Comparison of ENCODE assay signal across 14 cellular contexts in the genomic region with DNA sequence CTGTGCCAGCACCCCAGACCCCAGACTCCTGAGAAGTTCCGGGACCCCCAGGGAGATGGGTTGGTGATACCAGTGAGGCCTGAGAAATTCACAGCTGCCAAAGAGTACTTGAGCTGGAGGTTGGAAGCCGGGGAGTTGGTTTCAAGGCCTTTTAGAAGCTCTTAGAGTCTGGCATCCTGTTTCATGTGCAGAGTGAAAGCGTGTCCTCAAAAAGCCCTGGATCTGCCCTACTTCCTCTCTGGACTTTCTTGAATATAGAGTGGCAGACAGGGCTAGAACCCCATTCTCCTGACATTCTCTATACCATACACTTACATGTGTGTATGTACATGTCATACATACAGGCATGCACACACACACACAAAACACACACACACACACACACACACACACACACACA.
"Had no signal": no experiment of that assay in that cellular context is flagged by ENCODE, and none has a peak within 500 bp of the region (broad histone marks: within the 10 kb centered on the region; RNA-seq: fewer than 3 reads in every experiment).

No MANE protein-coding gene starts in this region.

- H3K4me1 ChIP-seq: esophagus squamous epithelium had no signal

- H3K4me3 ChIP-seq: coronary artery, esophagus squamous epithelium, lung, stomach had no signal

- H3K27ac ChIP-seq: brain microvascular endothelial cell, coronary artery, esophagus squamous epithelium had no signal

- H3K27me3 ChIP-seq: brain microvascular endothelial cell, esophagus squamous epithelium, stomach had no signal

- DNase-seq: activated CD4-positive, alpha-beta T cell treated with anti-CD3 and anti-CD28 coated beads, Interleukin-2, amount 10 ng/mL, durations not matched to agents 7 days and 5 days; activated CD4-positive, CD25-positive, alpha-beta regulatory T cell; activated CD8-positive, alpha-beta memory T cell treated with anti-CD3 and anti-CD28 coated beads for 24 hours; activated naive CD4-positive, alpha-beta T cell treated with Interleukin-2 at 50 U/mL for 16 hours; brain microvascular endothelial cell; esophagus squamous epithelium; immature natural killer cell; stimulated activated CD4-positive, alpha-beta T cell treated with anti-CD3 and anti-CD28 coated beads, Interleukin-12 subunit alpha, Interleukin-12 subunit beta, amount 100 ng/mL, for 4 hours; stimulated activated CD4-positive, alpha-beta T cell treated with anti-CD3 and anti-CD28 coated beads, Interleukin-2, amount 100 ng/mL, for 24 hours; stomach; T-helper 2 cell had no signal

- ATAC-seq: activated T-helper 17 cell treated with anti-CD3 and anti-CD28 coated beads, Interleukin-2, amount 50 U/mL, for 72 hours had no signal

- H3K9me3 ChIP-seq: esophagus squamous epithelium, stomach had no signal

- H3K36me3 ChIP-seq: brain microvascular endothelial cell, esophagus squamous epithelium, stomach had no signal
